Comparison of ENCODE assay signal across 2 cellular contexts in the genomic region with DNA sequence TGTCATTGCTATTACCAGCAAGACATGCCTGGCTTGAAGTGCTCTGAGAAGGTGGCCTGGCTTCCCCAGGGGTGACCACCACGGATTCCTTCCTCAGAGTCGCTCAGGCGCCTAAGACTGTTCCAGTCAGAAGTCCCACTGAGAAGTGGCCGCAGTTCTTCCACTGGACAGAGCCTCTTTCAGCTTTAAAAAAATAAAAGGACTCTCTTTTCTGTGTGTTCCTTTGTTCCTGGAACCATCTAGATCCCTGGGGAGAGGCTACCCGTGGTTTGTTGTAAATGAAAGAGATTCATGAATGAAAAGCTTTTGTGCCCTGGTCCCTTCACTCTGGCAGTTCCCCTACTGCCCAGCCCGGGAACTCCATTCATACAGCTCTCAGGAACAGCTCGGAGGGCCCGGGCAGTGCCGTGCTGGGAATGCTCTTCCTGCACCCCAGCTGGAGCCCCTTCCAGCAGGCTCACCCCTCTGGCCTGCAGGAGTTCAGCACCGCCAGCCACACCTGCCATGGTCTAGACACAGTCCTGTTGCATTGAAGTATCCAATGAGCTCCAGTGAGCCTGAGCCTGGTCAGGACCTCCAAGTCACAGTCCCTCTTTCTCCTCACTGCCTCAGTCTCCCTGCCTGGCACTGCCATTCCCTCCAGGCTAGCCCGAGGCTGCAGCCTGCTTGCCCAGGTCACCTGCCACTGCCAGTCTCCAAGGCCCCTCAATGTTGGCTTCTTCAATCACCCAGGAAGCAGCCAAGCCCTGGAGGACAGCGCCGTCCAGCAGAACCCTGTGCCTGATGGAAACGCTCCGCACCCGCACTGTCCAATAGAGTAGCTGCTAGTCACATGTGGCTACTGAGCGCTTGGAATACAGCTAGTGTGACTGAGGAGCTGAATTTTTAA.
TF ChIP-seq lines count a peak whose summit lies in the region.

No MANE protein-coding gene starts in this region.

TF ChIP-seq in HEK293, 187 proteins besides CTCF, POLR2A, EP300 and RAD21:
- TF ChIP-seq ZIC2 (tag by site-specific recombination; IDR thresholded peaks at IDR 0.05) (0 out of 2 replicates have a peak, but pooled peaks have one; percentile 35), ZNF341 (tag by site-specific recombination; IDR thresholded peaks at IDR 0.05; ENCODE audit: low read depth) (peak; percentile 48)
- TF ChIP-seq, protein P1, sequence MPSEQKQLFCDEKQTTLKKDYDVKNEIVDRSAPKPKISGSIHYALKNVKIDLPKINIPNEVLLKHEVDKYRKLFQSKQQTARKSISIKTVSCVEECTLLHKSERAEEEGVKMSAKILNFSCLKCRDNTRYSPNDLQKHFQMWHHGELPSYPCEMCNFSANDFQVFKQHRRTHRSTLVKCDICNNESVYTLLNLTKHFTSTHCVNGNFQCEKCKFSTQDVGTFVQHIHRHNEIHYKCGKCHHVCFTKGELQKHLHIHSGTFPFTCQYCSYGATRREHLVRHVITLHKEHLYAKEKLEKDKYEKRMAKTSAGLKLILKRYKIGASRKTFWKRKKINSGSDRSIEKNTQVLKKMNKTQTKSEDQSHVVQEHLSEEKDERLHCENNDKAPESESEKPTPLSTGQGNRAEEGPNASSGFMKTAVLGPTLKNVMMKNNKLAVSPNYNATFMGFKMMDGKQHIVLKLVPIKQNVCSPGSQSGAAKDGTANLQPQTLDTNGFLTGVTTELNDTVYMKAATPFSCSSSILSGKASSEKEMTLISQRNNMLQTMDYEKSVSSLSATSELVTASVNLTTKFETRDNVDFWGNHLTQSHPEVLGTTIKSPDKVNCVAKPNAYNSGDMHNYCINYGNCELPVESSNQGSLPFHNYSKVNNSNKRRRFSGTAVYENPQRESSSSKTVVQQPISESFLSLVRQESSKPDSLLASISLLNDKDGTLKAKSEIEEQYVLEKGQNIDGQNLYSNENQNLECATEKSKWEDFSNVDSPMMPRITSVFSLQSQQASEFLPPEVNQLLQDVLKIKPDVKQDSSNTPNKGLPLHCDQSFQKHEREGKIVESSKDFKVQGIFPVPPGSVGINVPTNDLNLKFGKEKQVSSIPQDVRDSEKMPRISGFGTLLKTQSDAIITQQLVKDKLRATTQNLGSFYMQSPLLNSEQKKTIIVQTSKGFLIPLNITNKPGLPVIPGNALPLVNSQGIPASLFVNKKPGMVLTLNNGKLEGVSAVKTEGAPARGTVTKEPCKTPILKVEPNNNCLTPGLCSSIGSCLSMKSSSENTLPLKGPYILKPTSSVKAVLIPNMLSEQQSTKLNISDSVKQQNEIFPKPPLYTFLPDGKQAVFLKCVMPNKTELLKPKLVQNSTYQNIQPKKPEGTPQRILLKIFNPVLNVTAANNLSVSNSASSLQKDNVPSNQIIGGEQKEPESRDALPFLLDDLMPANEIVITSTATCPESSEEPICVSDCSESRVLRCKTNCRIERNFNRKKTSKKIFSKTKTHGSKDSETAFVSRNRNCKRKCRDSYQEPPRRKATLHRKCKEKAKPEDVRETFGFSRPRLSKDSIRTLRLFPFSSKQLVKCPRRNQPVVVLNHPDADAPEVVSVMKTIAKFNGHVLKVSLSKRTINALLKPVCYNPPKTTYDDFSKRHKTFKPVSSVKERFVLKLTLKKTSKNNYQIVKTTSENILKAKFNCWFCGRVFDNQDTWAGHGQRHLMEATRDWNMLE (tag by site-specific recombination; conservative IDR thresholded peaks at IDR 0.05; ENCODE audit: low read depth), result no peak
- TF ChIP-seq, protein P2, sequence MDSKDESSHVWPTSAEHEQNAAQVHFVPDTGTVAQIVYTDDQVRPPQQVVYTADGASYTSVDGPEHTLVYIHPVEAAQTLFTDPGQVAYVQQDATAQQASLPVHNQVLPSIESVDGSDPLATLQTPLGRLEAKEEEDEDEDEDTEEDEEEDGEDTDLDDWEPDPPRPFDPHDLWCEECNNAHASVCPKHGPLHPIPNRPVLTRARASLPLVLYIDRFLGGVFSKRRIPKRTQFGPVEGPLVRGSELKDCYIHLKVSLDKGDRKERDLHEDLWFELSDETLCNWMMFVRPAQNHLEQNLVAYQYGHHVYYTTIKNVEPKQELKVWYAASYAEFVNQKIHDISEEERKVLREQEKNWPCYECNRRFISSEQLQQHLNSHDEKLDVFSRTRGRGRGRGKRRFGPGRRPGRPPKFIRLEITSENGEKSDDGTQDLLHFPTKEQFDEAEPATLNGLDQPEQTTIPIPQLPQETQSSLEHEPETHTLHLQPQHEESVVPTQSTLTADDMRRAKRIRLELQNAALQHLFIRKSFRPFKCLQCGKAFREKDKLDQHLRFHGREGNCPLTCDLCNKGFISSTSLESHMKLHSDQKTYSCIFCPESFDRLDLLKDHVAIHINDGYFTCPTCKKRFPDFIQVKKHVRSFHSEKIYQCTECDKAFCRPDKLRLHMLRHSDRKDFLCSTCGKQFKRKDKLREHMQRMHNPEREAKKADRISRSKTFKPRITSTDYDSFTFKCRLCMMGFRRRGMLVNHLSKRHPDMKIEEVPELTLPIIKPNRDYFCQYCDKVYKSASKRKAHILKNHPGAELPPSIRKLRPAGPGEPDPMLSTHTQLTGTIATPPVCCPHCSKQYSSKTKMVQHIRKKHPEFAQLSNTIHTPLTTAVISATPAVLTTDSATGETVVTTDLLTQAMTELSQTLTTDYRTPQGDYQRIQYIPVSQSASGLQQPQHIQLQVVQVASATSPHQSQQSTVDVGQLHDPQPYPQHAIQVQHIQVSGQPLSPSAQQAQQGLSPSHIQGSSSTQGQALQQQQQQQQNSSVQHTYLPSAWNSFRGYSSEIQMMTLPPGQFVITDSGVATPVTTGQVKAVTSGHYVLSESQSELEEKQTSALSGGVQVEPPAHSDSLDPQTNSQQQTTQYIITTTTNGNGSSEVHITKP (tag by site-specific recombination; IDR thresholded peaks at IDR 0.05), result no peak
TF ChIP-seq in HEK293: peak in this region for 2.

TF ChIP-seq in endothelial cell of umbilical vein, 7 proteins besides CTCF, POLR2A, EP300 and RAD21:
- TF ChIP-seq JUN (IDR thresholded peaks at IDR 0.05; ENCODE audit: borderline replicate concordance, insufficient read depth, insufficient read length, low read depth), result no peak
- TF ChIP-seq EZH2 (IDR thresholded peaks at IDR 0.05; ENCODE audit: borderline replicate concordance, low read depth, low read length, severe bottlenecking), result no peak
- TF ChIP-seq, protein P3, sequence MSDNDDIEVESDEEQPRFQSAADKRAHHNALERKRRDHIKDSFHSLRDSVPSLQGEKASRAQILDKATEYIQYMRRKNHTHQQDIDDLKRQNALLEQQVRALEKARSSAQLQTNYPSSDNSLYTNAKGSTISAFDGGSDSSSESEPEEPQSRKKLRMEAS (IDR thresholded peaks at IDR 0.05; ENCODE audit: insufficient read depth, insufficient read length), result no peak
- TF ChIP-seq POLR2AphosphoS5 (IDR thresholded peaks at IDR 0.05; ENCODE audit: insufficient read depth, low read depth, low read length), result no peak
- TF ChIP-seq MYC (IDR thresholded peaks at IDR 0.05; ENCODE audit: low read depth, low read length), result no peak
- TF ChIP-seq FOS (IDR thresholded peaks at IDR 0.05; ENCODE audit: borderline replicate concordance, insufficient read depth, low read length), result no peak
- no peak for TF ChIP-seq GATA2 (IDR thresholded peaks at IDR 0.05; ENCODE audit: insufficient read depth, insufficient read length, low read depth, low read length)
